14 cellular contexts compared by ENCODE assay signal in the genomic region with DNA sequence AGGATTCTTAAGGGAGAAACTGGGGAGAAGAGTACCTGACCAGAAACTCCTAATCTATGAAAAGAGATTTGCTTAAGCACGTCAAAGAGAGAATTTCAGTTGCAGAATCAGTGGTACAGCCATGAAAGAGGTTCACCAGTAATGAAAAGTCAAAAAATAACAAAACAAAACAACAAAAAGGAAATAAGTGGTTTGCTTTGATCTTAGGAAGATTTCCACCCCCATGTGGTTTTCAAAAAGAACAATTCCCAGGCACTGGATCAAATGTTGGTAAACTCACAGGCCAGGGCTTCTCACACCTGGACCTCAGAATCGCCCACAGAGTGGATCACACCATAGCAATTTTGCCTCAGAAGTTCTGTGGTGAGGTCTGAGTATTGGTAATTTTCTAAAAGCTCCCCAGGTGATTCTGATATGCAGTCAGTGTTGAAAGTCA.
DNase-seq lines count a peak whose midpoint lies in the region; ATAC-seq and TF ChIP-seq lines count a peak whose summit lies in the region.
"Had no signal": no experiment of that assay in that cellular context is flagged by ENCODE, and none has a peak within 500 bp of the region (broad histone marks: within the 10 kb centered on the region; RNA-seq: fewer than 3 reads in every experiment).

No MANE protein-coding gene starts in this region.

- H3K4me3 ChIP-seq in GM12865 (ENCODE audit: low read depth, low read length), result no peak overlapping the region
- H3K4me3 ChIP-seq: esophagus muscularis mucosa, SK-N-MC had no signal

- TF ChIP-seq CTCF in GM12865 (IDR thresholded peaks at IDR 0.05; ENCODE audit: insufficient read depth, low read depth, low read length, missing control alignments) (no peak), omental fat pad (IDR thresholded peaks at IDR 0.05) (no peak)

- H3K4me3 Mint-ChIP-seq in activated naive CD8-positive, alpha-beta T cell treated with anti-CD3 and anti-CD28 coated beads, Interleukin-2, amount 50 U/mL, for 24 hours, result no peak overlapping the region
- H3K4me3 Mint-ChIP-seq: neural crest cell had no signal

- DNase-seq in GM12865 (ENCODE audit: low read depth), result peak; percentile 91
- DNase-seq in activated naive CD8-positive, alpha-beta T cell treated with anti-CD3 and anti-CD28 coated beads, Interleukin-2, amount 50 U/mL, for 24 hours, result no peak
- no peak for DNase-seq in omental fat pad (ENCODE audit: low spot score)
- no peak for DNase-seq in NCI-H774 (lab: John Stamatoyannopoulos, UW)
- no peak for DNase-seq in GDM1 (lab: John Stamatoyannopoulos, UW)
- DNase-seq: IMR-90; NCI-H345; stimulated activated CD4-positive, alpha-beta T cell treated with anti-CD3 and anti-CD28 coated beads, Interleukin-2, amount 100 ng/mL, for 48 hours had no signal

- H3K36me3 Mint-ChIP-seq in activated naive CD8-positive, alpha-beta T cell treated with anti-CD3 and anti-CD28 coated beads, Interleukin-2, amount 50 U/mL, for 24 hours (ENCODE audit: low read depth), result peaks cover 29% of the 10 kb centered on the region

- ATAC-seq in GM19328 (IDR thresholded peaks at IDR 0.05; ENCODE audit: unreplicated experiment) (peak; percentile 48), HG02798 (IDR thresholded peaks at IDR 0.05; ENCODE audit: poor library complexity, unreplicated experiment) (peak; percentile 85), HG03521 (IDR thresholded peaks at IDR 0.05; ENCODE audit: unreplicated experiment) (peak; percentile 53), omental fat pad (ENCODE audit: low FRiP score) (no peak)
- no peak for ATAC-seq in activated naive CD8-positive, alpha-beta T cell treated with anti-CD3 and anti-CD28 coated beads, Interleukin-2, amount 50 U/mL, for 24 hours

- no peak overlapping the region for H3K27ac Mint-ChIP-seq in activated naive CD8-positive, alpha-beta T cell treated with anti-CD3 and anti-CD28 coated beads, Interleukin-2, amount 50 U/mL, for 24 hours

- H3K9me3 Mint-ChIP-seq in activated naive CD8-positive, alpha-beta T cell treated with anti-CD3 and anti-CD28 coated beads, Interleukin-2, amount 50 U/mL, for 24 hours, result no peaks in the 10 kb centered on the region
- H3K9me3 Mint-ChIP-seq: neural crest cell had no signal

- H3K4me1 Mint-ChIP-seq in activated naive CD8-positive, alpha-beta T cell treated with anti-CD3 and anti-CD28 coated beads, Interleukin-2, amount 50 U/mL, for 24 hours, result peaks cover 7% of the 10 kb centered on the region
- H3K4me1 Mint-ChIP-seq: neural crest cell had no signal

- no peaks in the 10 kb centered on the region for H3K27me3 Mint-ChIP-seq in activated naive CD8-positive, alpha-beta T cell treated with anti-CD3 and anti-CD28 coated beads, Interleukin-2, amount 50 U/mL, for 24 hours

Comparison
In these comparisons a context has a peak if more than half of its experiments do, and no peak if none do; other contexts are left out.
1. ATAC-seq: peak in GM19328 (single experiment), HG02798 (single experiment) and HG03521 (single experiment); none in activated naive CD8-positive, alpha-beta T cell treated with anti-CD3 and anti-CD28 coated beads, Interleukin-2, amount 50 U/mL, for 24 hours (single experiment) and omental fat pad (single experiment).